ENCODE assay signal across 22 cellular contexts in the genomic region with DNA sequence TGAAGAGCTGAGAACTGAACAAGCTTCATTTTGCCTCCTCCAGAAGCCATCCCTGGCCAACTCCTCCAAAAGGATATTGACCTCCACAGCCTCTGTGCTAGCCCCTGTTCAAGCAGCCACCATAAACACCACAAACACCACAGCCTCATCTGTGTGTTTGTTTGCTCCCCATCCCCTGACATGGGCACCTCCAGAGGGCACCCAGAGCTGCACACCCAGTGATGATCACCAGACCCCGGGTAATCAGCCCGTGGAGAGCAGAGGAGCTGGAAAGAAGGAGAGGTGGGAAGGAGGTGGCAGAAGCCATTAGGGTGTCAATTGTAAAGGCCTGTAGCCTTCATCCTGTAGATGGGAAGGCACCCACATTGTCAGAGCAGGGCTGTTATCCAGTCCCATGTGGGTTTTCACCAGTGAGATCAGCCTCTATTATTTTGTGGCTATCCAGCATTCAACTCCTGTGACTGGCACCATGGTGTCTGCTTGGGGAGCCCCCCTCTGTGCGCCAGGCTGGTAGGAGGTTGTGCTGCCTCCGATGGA. TPM values are rescaled to one million over a fixed set of nuclear protein-coding genes. Genes with fewer than 3 reads are reported as not detected.
"Had no signal": no experiment of that assay in that cellular context is flagged by ENCODE, and none has a peak within 500 bp of the region (broad histone marks: within the 10 kb centered on the region; RNA-seq: fewer than 3 reads in every experiment).

No MANE protein-coding gene starts in this region.

- H3K27ac Mint-ChIP-seq: activated CD4-positive, alpha-beta memory T cell treated with anti-CD3 and anti-CD28 coated beads, Interleukin-2, amount 10 ng/mL, durations not matched to agents 7 days and 5 days; activated naive CD4-positive, alpha-beta T cell treated with anti-CD3 and anti-CD28 coated beads, Interleukin-2, amount 50 U/mL, for 72 hours; dendritic cell treated with granulocyte-macrophage colony-stimulating factor and Interleukin-4, amounts not matched to agents 40 ng/mL and 50 ng/mL, for 4 days; memory B cell; T-helper 1 cell treated with Interleukin-12 subunit alpha and Interleukin-12 subunit beta and Interleukin-4 antibody, amounts not matched to agents 30 μg/mL and 1 μg/mL, for 36 hours; WTC11 had no signal

- H3K4me3 Mint-ChIP-seq: activated CD4-positive, alpha-beta memory T cell treated with anti-CD3 and anti-CD28 coated beads, Interleukin-2, amount 10 ng/mL, durations not matched to agents 7 days and 5 days; dendritic cell treated with granulocyte-macrophage colony-stimulating factor and Interleukin-4, amounts not matched to agents 40 ng/mL and 50 ng/mL, for 4 days; memory B cell; neural crest cell; T-helper 1 cell treated with Interleukin-12 subunit alpha and Interleukin-12 subunit beta and Interleukin-4 antibody, amounts not matched to agents 30 μg/mL and 1 μg/mL, for 36 hours; WTC11 had no signal

- DNase-seq: activated CD4-positive, alpha-beta memory T cell treated with anti-CD3 and anti-CD28 coated beads, Interleukin-2, amount 10 ng/mL, durations not matched to agents 7 days and 5 days; activated gamma-delta T cell treated with Interleukin-2 at 50 U/mL for 16 hours; activated T-cell treated with anti-CD3 and anti-CD28 coated beads, Interleukin-2, amount 50 U/mL, for 1 hour; cerebellar nuclear complex; effector CD8-positive, alpha-beta T cell; hippocampal formation; right cardiac atrium; stimulated activated CD4-positive, alpha-beta T cell treated with anti-CD3 and anti-CD28 coated beads, Interleukin-4, amount 100 ng/mL, for 24 hours; stimulated activated naive CD4-positive, alpha-beta T cell treated with Interleukin-2 at 50 U/mL for 16 hours; T1000 had no signal

- H3K4me1 Mint-ChIP-seq: memory B cell, neural crest cell, WTC11 had no signal

- ATAC-seq: activated naive CD4-positive, alpha-beta T cell treated with anti-CD3 and anti-CD28 coated beads, Interleukin-2, amount 50 U/mL, for 72 hours; esophagus mucosa; right cardiac atrium; WTC11 had no signal

- H3K9me3 Mint-ChIP-seq: activated CD4-positive, alpha-beta memory T cell treated with anti-CD3 and anti-CD28 coated beads, Interleukin-2, amount 10 ng/mL, durations not matched to agents 7 days and 5 days; activated naive CD4-positive, alpha-beta T cell treated with anti-CD3 and anti-CD28 coated beads, Interleukin-2, amount 50 U/mL, for 72 hours; dendritic cell treated with granulocyte-macrophage colony-stimulating factor and Interleukin-4, amounts not matched to agents 40 ng/mL and 50 ng/mL, for 4 days; neural crest cell; T-helper 1 cell treated with Interleukin-12 subunit alpha and Interleukin-12 subunit beta and Interleukin-4 antibody, amounts not matched to agents 30 μg/mL and 1 μg/mL, for 36 hours; WTC11 had no signal

- H3K27ac ChIP-seq: prostate gland had no signal

- H3K36me3 Mint-ChIP-seq: activated naive CD4-positive, alpha-beta T cell treated with anti-CD3 and anti-CD28 coated beads, Interleukin-2, amount 50 U/mL, for 72 hours; memory B cell; WTC11 had no signal

- H3K4me3 ChIP-seq: prostate gland had no signal

- H3K4me1 ChIP-seq: prostate gland had no signal

- H3K9me3 ChIP-seq: prostate gland had no signal

- H3K36me3 ChIP-seq: prostate gland had no signal

RNA-seq across cellular contexts. Expression of a gene that starts 6.8 kb away (rescaled TPM):
- total RNA-seq: endothelial cell of umbilical vein, liver, omental fat pad, right cardiac atrium, SK-MEL-5 had no signal
- polyA plus RNA-seq: endothelial cell of umbilical vein, liver, right cardiac atrium had no signal
